Comparison of ENCODE assay signal across 9 cellular contexts in genomic region chr3:112128843-112129727, GRCh38. TPM values are rescaled to one million over a fixed set of nuclear protein-coding genes. Genes with fewer than 3 reads are reported as not detected.
DNase-seq lines count a peak whose midpoint lies in the region; ATAC-seq and TF ChIP-seq lines count a peak whose summit lies in the region.
"Had no signal": no experiment of that assay in that cellular context is flagged by ENCODE, and none has a peak within 500 bp of the region (broad histone marks: within the 10 kb centered on the region; RNA-seq: fewer than 3 reads in every experiment).

No MANE protein-coding gene starts in this region.

- CTCF ChIA-PET in A673 (lab: Charles Lee), result no interaction called here

- TF ChIP-seq CTCF in mesothelial cell of epicardium (IDR thresholded peaks at IDR 0.05; ENCODE audit: unreplicated experiment) (no peak), A673 (conservative IDR thresholded peaks at IDR 0.05; ENCODE audit: low read depth, low read length) (no peak)

- no peaks in the 10 kb centered on the region for H3K9me3 ChIP-seq in BLaER1 treated with 17β-estradiol and CSF1 and Interleukin-3, amounts not matched to agents 10 nM and 100 nM (replicated peaks in 1 of 11)
- H3K9me3 ChIP-seq in A673 (ENCODE audit: low read depth, low read length, poor library complexity, severe bottlenecking), result no peaks in the 10 kb centered on the region

- no peaks in the 10 kb centered on the region for H3K9me3 Mint-ChIP-seq in mesothelial cell of epicardium

- peak overlapping the region; percentile 77 to 93 (median 84); a peak in 21 of 22 replicates for H3K4me2 ChIP-seq in BLaER1 treated with 17β-estradiol and CSF1 and Interleukin-3, amounts not matched to agents 10 nM and 100 nM

- H3K4me3 ChIP-seq in BLaER1 treated with 17β-estradiol and CSF1 and Interleukin-3, amounts not matched to agents 10 nM and 100 nM, result 0 out of 20 replicates have a peak overlapping the region, but pooled peaks of 1 of the 10 experiments have one; percentile 18
- H3K4me3 ChIP-seq in A673 (ENCODE audit: low read depth, low read length, poor library complexity, severe bottlenecking), result no peak overlapping the region

- POLR2A ChIA-PET in A673 (lab: Charles Lee; ENCODE audit: low non-redundant PET), result no interaction called here

- no peaks in the 10 kb centered on the region for H3K36me3 Mint-ChIP-seq in mesothelial cell of epicardium

- peaks cover 0 to 19% (median 0%) of the 10 kb centered on the region in 11 experiments; a peak in 1 of 22 replicates for H3K36me3 ChIP-seq in BLaER1 treated with 17β-estradiol and CSF1 and Interleukin-3, amounts not matched to agents 10 nM and 100 nM
- H3K36me3 ChIP-seq in A673 (ENCODE audit: insufficient read depth, low read length, poor library complexity, severe bottlenecking), result no peaks in the 10 kb centered on the region

- H3K4me3 Mint-ChIP-seq in mesothelial cell of epicardium, result no peak overlapping the region

- peak; percentile 48 for ATAC-seq in GM19452 (IDR thresholded peaks at IDR 0.05; ENCODE audit: unreplicated experiment)
- peak; percentile 70 for ATAC-seq in HG03521 (IDR thresholded peaks at IDR 0.05; ENCODE audit: unreplicated experiment)

- DNase-seq in activated CD8-positive, alpha-beta memory T cell treated with anti-CD3 and anti-CD28 coated beads, Interleukin-2, amount 50 U/mL, for 4 hours, result peak; percentile 41
- DNase-seq in mesothelial cell of epicardium (ENCODE audit: low spot score in 2 of 2, unreplicated experiment in 2 of 2) (no peak), NCI-H1105 treated with DMSO at 0.1 percent for 48 hours (lab: John Stamatoyannopoulos, UW) (no peak), A673 (ENCODE audit: low spot score) (no peak), ACHN (no peak)

- peak overlapping the region in 10 of 11 experiments; percentile 6 to 68 (median 43); a peak in 17 of 22 replicates for H3K27ac ChIP-seq in BLaER1 treated with 17β-estradiol and CSF1 and Interleukin-3, amounts not matched to agents 10 nM and 100 nM
- H3K27ac ChIP-seq in A673 (ENCODE audit: low read depth, low read length, poor library complexity, severe bottlenecking), result no peak overlapping the region

- H3K27me3 Mint-ChIP-seq in mesothelial cell of epicardium (ENCODE audit: low read depth), result no peaks in the 10 kb centered on the region

- in situ Hi-C loops in ACHN (cut with HindIII; ENCODE audit: low pct_ligation_motif_present, low pct_unique_long_range_greater_than_20kb, low sequenced_read_pairs), result no loop called here

- H3K27ac Mint-ChIP-seq in mesothelial cell of epicardium, result peak overlapping the region; percentile 77

- peaks cover 73 to 99% (median 96%) of the 10 kb centered on the region in 10 experiments for H3K4me1 ChIP-seq in BLaER1 treated with 17β-estradiol and CSF1 and Interleukin-3, amounts not matched to agents 10 nM and 100 nM
- H3K4me1 ChIP-seq in A673 (ENCODE audit: insufficient read depth, low read length, poor library complexity, severe bottlenecking), result no peaks in the 10 kb centered on the region

- H3K27me3 ChIP-seq in BLaER1 treated with 17β-estradiol and CSF1 and Interleukin-3, amounts not matched to agents 10 nM and 100 nM, result peaks cover 0 to 5% (median 0%) of the 10 kb centered on the region in 11 experiments; a peak in 1 of 22 replicates
- H3K27me3 ChIP-seq in A673 (replicated peaks; ENCODE audit: insufficient read depth, low read depth, low read length, poor library complexity), result no peaks in the 10 kb centered on the region

- no peaks in the 10 kb centered on the region for H4K20me1 ChIP-seq in BLaER1 treated with 17β-estradiol and CSF1 and Interleukin-3, amounts not matched to agents 10 nM and 100 nM

- intact Hi-C loops in A673 (cut with micrococcal nuclease; ENCODE audit: unreplicated experiment), result no loop called here

- no TSS peak for BruUV-seq in A673 (replicated peaks; lab: Mats Ljungman, UMichigan)

- peak overlapping the region in 1 of 11 experiments; percentile 39; a peak in 2 of 22 replicates for H3K9ac ChIP-seq in BLaER1 treated with 17β-estradiol and CSF1 and Interleukin-3, amounts not matched to agents 10 nM and 100 nM

- H3K4me1 Mint-ChIP-seq in mesothelial cell of epicardium, result peaks cover 56% of the 10 kb centered on the region

RNA-seq across cellular contexts. Expression of gene GCSAM, which starts 4.0 kb away (rescaled TPM):
- 0.67 to 1.2 TPM (median 0.93 TPM) in 3 replicates for total RNA-seq in mesothelial cell of epicardium
- not detected in 2 replicates for total RNA-seq in A673 (2021)
- total RNA-seq: endothelial cell of umbilical vein had no signal

RNA-seq across cellular contexts. Expression of gene C3orf52, which starts 42.9 kb away (rescaled TPM):
- total RNA-seq in mesothelial cell of epicardium, result 4.2 to 4.7 TPM (median 4.5 TPM) in 3 replicates
- total RNA-seq in A673 (2021), result 0.73 and 1.0 TPM in 2 replicates
